In genomic region chr12:114679452-114679875, GRCh38 we compare ENCODE assay signal across 1 cellular context.
A peak's percentile ranks its signal among the peaks of the same experiment; 100 is the strongest.
TF ChIP-seq lines count a peak whose summit lies in the region.

No MANE protein-coding gene starts in this region.

TF ChIP-seq in H1, 55 proteins besides CTCF, POLR2A, EP300 and RAD21:
- TF ChIP-seq SP1 (IDR thresholded peaks at IDR 0.05; ENCODE audit: low read depth, low read length) (no peak), BCL11A (IDR thresholded peaks at IDR 0.05; ENCODE audit: low read depth in 2 of 2, low read length in 2 of 2) (no peak), KDM5A (IDR thresholded peaks at IDR 0.05; ENCODE audit: low read length) (no peak), YY1 (IDR thresholded peaks at IDR 0.05; ENCODE audit: low read depth, low read length) (no peak), POU5F1 (IDR thresholded peaks at IDR 0.05; ENCODE audit: low read depth, low read length) (no peak), EZH2 (IDR thresholded peaks at IDR 0.05; ENCODE audit: low read depth, low read length, severe bottlenecking) (peak; percentile 11), TCF12 (IDR thresholded peaks at IDR 0.05; ENCODE audit: low read depth, low read length) (0 out of 2 replicates have a peak, but pooled peaks have one; percentile 33), SIN3A (conservative IDR thresholded peaks at IDR 0.05 in 1 of 2, IDR thresholded peaks at IDR 0.05 in 1 of 2; ENCODE audit: low read depth in 1 of 2, low read length in 2 of 2) (no peak), HDAC2 (IDR thresholded peaks at IDR 0.05; ENCODE audit: borderline replicate concordance in 1 of 2, low read depth in 2 of 2, low read length in 2 of 2) (0 out of 4 replicates have a peak, but pooled peaks of 1 of the 2 experiments have one; percentile 62), SP2 (IDR thresholded peaks at IDR 0.05; ENCODE audit: low read length) (no peak), GABPA (IDR thresholded peaks at IDR 0.05; ENCODE audit: borderline replicate concordance, insufficient read depth, low read length) (no peak), NANOG (IDR thresholded peaks at IDR 0.05; ENCODE audit: insufficient read depth, low read depth, low read length, poor library complexity, severe bottlenecking) (peak; percentile 89), ATF2 (IDR thresholded peaks at IDR 0.05; ENCODE audit: low read length) (no peak), RFX5 (IDR thresholded peaks at IDR 0.05; ENCODE audit: borderline replicate concordance, low read depth, low read length) (no peak)
TF ChIP-seq in H1: peak in this region for 4.
